Comparison of ENCODE assay signal across 2 cellular contexts in the genomic region with DNA sequence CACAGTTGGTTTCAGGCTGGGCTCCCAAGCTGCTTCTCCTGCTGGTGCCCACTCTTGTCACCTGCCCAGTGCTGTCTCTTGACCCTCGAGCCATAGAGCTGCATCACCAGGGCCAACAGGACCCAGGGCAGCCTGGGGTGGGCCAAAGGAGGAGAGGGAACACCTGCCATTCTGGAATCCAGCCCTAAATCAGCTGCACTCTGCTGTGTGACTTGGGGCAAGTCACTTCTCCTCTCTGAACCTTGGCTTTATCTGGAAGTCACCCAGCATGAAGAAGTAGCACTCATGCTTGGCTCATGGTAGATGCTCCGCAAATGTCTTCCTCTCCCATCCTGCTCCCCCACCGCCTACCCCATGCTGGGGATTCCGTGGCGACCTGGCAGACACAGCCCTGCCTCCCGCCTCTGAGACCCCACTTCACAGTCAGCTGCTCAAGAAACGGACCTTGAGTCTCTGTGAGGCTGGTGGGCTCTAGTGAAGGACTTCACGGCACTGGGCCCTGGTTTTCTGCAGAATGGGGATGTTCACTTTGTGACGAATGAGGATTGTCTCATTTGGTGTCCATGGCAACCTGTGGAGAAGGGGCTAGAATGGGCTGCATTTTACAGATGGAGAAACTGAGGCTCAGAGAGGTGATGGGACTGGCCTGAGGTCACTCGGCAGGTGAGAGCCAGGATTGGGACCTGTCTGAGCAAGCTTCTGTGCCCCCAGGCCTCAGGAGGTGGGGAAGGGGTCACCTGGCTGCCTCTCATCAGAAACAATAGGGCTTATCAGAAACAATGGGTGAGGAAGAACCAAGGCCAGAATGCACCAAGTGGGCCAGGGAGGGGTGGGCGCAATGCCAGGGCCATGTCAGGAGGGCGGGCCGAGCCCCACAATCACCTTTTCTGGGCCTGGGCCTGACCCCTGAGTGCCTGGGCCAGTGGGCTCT.
TF ChIP-seq lines count a peak whose summit lies in the region.

No MANE protein-coding gene starts in this region.

TF ChIP-seq in K562, 482 proteins besides CTCF, POLR2A, EP300 and RAD21:
- TF ChIP-seq ZNF561 (CRISPR knock-in tag; conservative IDR thresholded peaks at IDR 0.05) (no peak), ZFP36 (IDR thresholded peaks at IDR 0.05; ENCODE audit: low read depth, low read length, partially characterized antibody) (peak; percentile 15), RFX1 (IDR thresholded peaks at IDR 0.05) (peak; percentile 39; the same call in 1 of the 2 replicates), ZNF699 (CRISPR knock-in tag; IDR thresholded peaks at IDR 0.05; ENCODE audit: insufficient replicate concordance) (no peak), ZNF253 (CRISPR knock-in tag; conservative IDR thresholded peaks at IDR 0.05) (no peak)
- TF ChIP-seq, protein P1, sequence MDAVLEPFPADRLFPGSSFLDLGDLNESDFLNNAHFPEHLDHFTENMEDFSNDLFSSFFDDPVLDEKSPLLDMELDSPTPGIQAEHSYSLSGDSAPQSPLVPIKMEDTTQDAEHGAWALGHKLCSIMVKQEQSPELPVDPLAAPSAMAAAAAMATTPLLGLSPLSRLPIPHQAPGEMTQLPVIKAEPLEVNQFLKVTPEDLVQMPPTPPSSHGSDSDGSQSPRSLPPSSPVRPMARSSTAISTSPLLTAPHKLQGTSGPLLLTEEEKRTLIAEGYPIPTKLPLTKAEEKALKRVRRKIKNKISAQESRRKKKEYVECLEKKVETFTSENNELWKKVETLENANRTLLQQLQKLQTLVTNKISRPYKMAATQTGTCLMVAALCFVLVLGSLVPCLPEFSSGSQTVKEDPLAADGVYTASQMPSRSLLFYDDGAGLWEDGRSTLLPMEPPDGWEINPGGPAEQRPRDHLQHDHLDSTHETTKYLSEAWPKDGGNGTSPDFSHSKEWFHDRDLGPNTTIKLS (IDR thresholded peaks at IDR 0.05; ENCODE audit: borderline replicate concordance, low read depth) = no peak

TF ChIP-seq in HepG2, 621 proteins besides CTCF, POLR2A, EP300 and RAD21:
- TF ChIP-seq ZNF776 (CRISPR knock-in tag; IDR thresholded peaks at IDR 0.05) (0 out of 2 replicates have a peak, but pooled peaks have one; percentile 17), ZMAT3 (CRISPR knock-in tag; conservative IDR thresholded peaks at IDR 0.05) (no peak), ZNF768 (CRISPR knock-in tag; IDR thresholded peaks at IDR 0.05) (peak; percentile 93)
TF ChIP-seq in HepG2: peak in this region for 2.
